Comparison of ENCODE assay signal across 13 cellular contexts in the genomic region with DNA sequence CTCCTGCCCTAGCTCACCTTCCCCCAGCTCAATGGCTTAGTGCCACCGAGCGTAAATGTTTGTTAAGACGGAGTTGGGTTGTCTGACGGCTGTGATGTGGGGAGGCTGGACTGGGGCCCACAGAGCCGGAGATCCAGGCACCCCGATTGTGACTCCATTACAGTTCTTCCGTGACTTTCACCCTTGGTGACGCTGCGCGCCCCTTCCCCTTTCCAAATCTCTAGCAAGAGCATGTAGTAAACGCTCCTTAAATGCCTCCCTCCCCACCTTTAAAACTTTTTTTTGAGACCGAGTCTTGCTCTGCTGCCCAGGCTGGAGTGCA. TPM values are rescaled to one million over a fixed set of nuclear protein-coding genes. Genes with fewer than 3 reads are reported as not detected.
DNase-seq lines count a peak whose midpoint lies in the region; ATAC-seq and TF ChIP-seq lines count a peak whose summit lies in the region.
"Had no signal": no experiment of that assay in that cellular context is flagged by ENCODE, and none has a peak within 500 bp of the region (broad histone marks: within the 10 kb centered on the region; RNA-seq: fewer than 3 reads in every experiment).

No MANE protein-coding gene starts in this region.

- H3K9me2 ChIP-seq in HCT116 (ENCODE audit: insufficient read depth): no peaks in the 10 kb centered on the region

- no TSS peak for BruUV-seq in HCT116 (replicated peaks; lab: Mats Ljungman, UMichigan)

- H2AFZ ChIP-seq in HCT116 (ENCODE audit: low read depth, low read length, poor library complexity, severe bottlenecking): no peak overlapping the region

- TF ChIP-seq RAD21 in HCT116 (IDR thresholded peaks at IDR 0.05; ENCODE audit: low read depth): no peak

- H3K79me2 ChIP-seq in HCT116 (ENCODE audit: insufficient read depth, low read length): peaks cover 7% of the 10 kb centered on the region; the same call in 1 of the 2 replicates

- no peaks in the 10 kb centered on the region for H4K20me1 ChIP-seq in HCT116 (ENCODE audit: insufficient read depth)

- H3K9ac ChIP-seq in HCT116 (ENCODE audit: low read length): peak overlapping the region; percentile 90

- ATAC-seq in HCT116: no peak
- ATAC-seq in upper lobe of left lung (ENCODE audit: low FRiP score in 2 of 2): no peak
- ATAC-seq: activated CD4-positive, CD25-positive, alpha-beta regulatory T cell treated with anti-CD3 and anti-CD28 coated beads, Interleukin-2, amount 50 U/mL, for 24 hours had no signal

- peak overlapping the region; percentile 98 for H3K4me2 ChIP-seq in HCT116 (ENCODE audit: low read length)

- intact Hi-C loops in HCT116 (cut with micrococcal nuclease) (loop anchor here (1.0 kb wide), 1 partner anchor 37 kb away; no protein-coding TSS in a partner anchor), breast epithelium (cut with DNase I; ENCODE audit: low total_unique reads) (no loop called here), tibial artery (cut with DNase I; ENCODE audit: low total_unique reads) (loop anchor here (5.0 kb wide), 1 partner anchor 255 kb away; a partner anchor contains a TSS)

- H3K4me1 ChIP-seq in HCT116 (ENCODE audit: control insufficient read depth in 1 of 2, insufficient read depth in 2 of 2, low read length in 2 of 2) (peaks cover 19 to 33% of the 10 kb centered on the region in 2 experiments), breast epithelium (peaks cover 0 to 7% of the 10 kb centered on the region in 2 donors), muscle layer of duodenum (ENCODE audit: control insufficient read depth in 1 of 2, insufficient read depth in 2 of 2, low read length in 2 of 2) (peaks cover 0 to 18% of the 10 kb centered on the region in 2 donors), tibial artery (peaks cover 0 to 24% (median 16%) of the 10 kb centered on the region in 4 donors), upper lobe of left lung (peaks cover 14 to 29% (median 19%) of the 10 kb centered on the region in 4 donors)

- DNase-seq in AG04450 (ENCODE audit: low read depth, low spot score) (no peak), HCT116 (ENCODE audit: low read depth, low spot score) (no peak), breast epithelium (ENCODE audit: low spot score in 2 of 2) (peak in 1 of 2 donors; percentile 43), tibial artery (no peak), hepatic stellate cell (ENCODE audit: low spot score) (no peak), upper lobe of left lung (no peak), GM19238 (ENCODE audit: insufficient read length, low spot score) (no peak)
- DNase-seq: left cardiac atrium; NCI-H69; stimulated activated CD4-positive, alpha-beta T cell treated with anti-CD3 and anti-CD28 coated beads, Interleukin-2, amount 100 ng/mL, for 24 hours had no signal

- TF ChIP-seq POLR2A in HCT116 (IDR thresholded peaks at IDR 0.05; ENCODE audit: borderline replicate concordance, extremely low read depth, insufficient read depth, insufficient read length) (no peak), breast epithelium (IDR thresholded peaks at IDR 0.05) (no peak), upper lobe of left lung (IDR thresholded peaks at IDR 0.05) (peak in 1 of 4 donors; percentile 12)

- H3K4me3 ChIP-seq in AG04450 (ENCODE audit: low read depth, low read length): peak overlapping the region; percentile 62; the same call in 1 of the 2 replicates
- H3K4me3 ChIP-seq in HCT116 (replicated peaks in 1 of 2; ENCODE audit: low read depth in 1 of 2, low read length in 2 of 2): peak overlapping the region; percentile 78 to 85
- peak overlapping the region in 2 of 3 donors; percentile 65 to 66 for H3K4me3 ChIP-seq in breast epithelium
- H3K4me3 ChIP-seq in muscle layer of duodenum (ENCODE audit: low read depth in 1 of 2, low read length in 2 of 2): peak overlapping the region; percentile 42 to 75
- no peak overlapping the region for H3K4me3 ChIP-seq in tibial artery
- peak overlapping the region in 2 of 4 donors; percentile 66 to 69 for H3K4me3 ChIP-seq in upper lobe of left lung

- 56 to 67% methylated on average over 12 of the region's 12 CpGs for WGBS in upper lobe of left lung, 2 donors

- H3K27ac ChIP-seq in AG04450 (ENCODE audit: low read depth, low read length) (no peak overlapping the region), HCT116 (ENCODE audit: low read depth, low read length) (peak overlapping the region; percentile 68), breast epithelium (peak overlapping the region in 1 of 2 donors; percentile 49), muscle layer of duodenum (ENCODE audit: low read length) (peak overlapping the region; percentile 72), tibial artery (no peak overlapping the region), upper lobe of left lung (no peak overlapping the region)

- peaks cover 11% of the 10 kb centered on the region for H3K27me3 ChIP-seq in AG04450 (ENCODE audit: control insufficient read depth, insufficient read depth, low read length)
- no peaks in the 10 kb centered on the region for H3K27me3 ChIP-seq in HCT116 (ENCODE audit: insufficient read depth, low read length)
- peaks cover 0 to 2% of the 10 kb centered on the region in 2 donors for H3K27me3 ChIP-seq in breast epithelium
- H3K27me3 ChIP-seq in muscle layer of duodenum (ENCODE audit: low read depth, low read length): no peaks in the 10 kb centered on the region
- H3K27me3 ChIP-seq in tibial artery: peaks cover 0 to 34% of the 10 kb centered on the region in 2 donors
- H3K27me3 ChIP-seq in upper lobe of left lung: no peaks in the 10 kb centered on the region

- H3K36me3 ChIP-seq in HCT116 (ENCODE audit: control insufficient read depth in 1 of 2, insufficient read depth in 2 of 2, low read length in 2 of 2): no peaks in the 10 kb centered on the region
- H3K36me3 ChIP-seq in breast epithelium: no peaks in the 10 kb centered on the region
- no peaks in the 10 kb centered on the region for H3K36me3 ChIP-seq in muscle layer of duodenum (ENCODE audit: control insufficient read depth in 1 of 2, insufficient read depth in 2 of 2, low read length in 2 of 2)
- no peaks in the 10 kb centered on the region for H3K36me3 ChIP-seq in tibial artery
- H3K36me3 ChIP-seq in upper lobe of left lung: no peaks in the 10 kb centered on the region

- TF ChIP-seq EP300 in upper lobe of left lung (IDR thresholded peaks at IDR 0.05): no peak

- H3K9me3 ChIP-seq in AG04450 (ENCODE audit: control insufficient read depth, insufficient read depth, low read length) (no peaks in the 10 kb centered on the region; the same call in 1 of the 2 replicates), HCT116 (ENCODE audit: control insufficient read depth in 1 of 2, insufficient read depth in 1 of 2, low read depth in 1 of 2, low read length in 2 of 2) (no peaks in the 10 kb centered on the region), breast epithelium (no peaks in the 10 kb centered on the region), muscle layer of duodenum (ENCODE audit: control insufficient read depth in 1 of 2, low read length in 2 of 2) (no peaks in the 10 kb centered on the region), tibial artery (no peaks in the 10 kb centered on the region), upper lobe of left lung (no peaks in the 10 kb centered on the region)

- TF ChIP-seq CTCF in AG04450 (IDR thresholded peaks at IDR 0.05; ENCODE audit: low read depth, low read length): no peak
- no peak for TF ChIP-seq CTCF in HCT116 (IDR thresholded peaks at IDR 0.05 in 2 of 3, conservative IDR thresholded peaks at IDR 0.05 in 1 of 3; ENCODE audit: borderline replicate concordance in 1 of 3, insufficient read depth in 1 of 3, low read depth in 2 of 3, low read length in 2 of 3)
- TF ChIP-seq CTCF in breast epithelium (IDR thresholded peaks at IDR 0.05): no peak
- no peak for TF ChIP-seq CTCF in tibial artery (IDR thresholded peaks at IDR 0.05)
- TF ChIP-seq CTCF in upper lobe of left lung (IDR thresholded peaks at IDR 0.05): no peak

- RAD21 ChIA-PET in HCT116 (lab: Charles Lee; ENCODE audit: low non-redundant PET in 1 of 2, low total read pairs in 2 of 2, uncharacterized antibody in 2 of 2, unreplicated experiment in 2 of 2): no interaction called here

- CTCF ChIA-PET in AG04450 (lab: Charles Lee) (no interaction called here), HCT116 (lab: Charles Lee) (interaction anchor here (1.3 to 1.9 kb wide), 2 partner anchors 14 to 46 kb away, joined by 3 to 5 read pairs; no protein-coding TSS in a partner anchor)

- POLR2A ChIA-PET in AG04450 (lab: Yijun Ruan, JAX): interaction anchor here (0.6 to 1.4 kb wide), 2 partner anchors 10 to 47 kb away, joined by 3 to 6 read pairs; no protein-coding TSS in a partner anchor
- POLR2A ChIA-PET in HCT116 (lab: Charles Lee): interaction anchor here (1.5 to 1.6 kb wide), 2 partner anchors 12 to 223 kb away, joined by 3 to 10 read pairs; a partner anchor contains a TSS

TF ChIP-seq in HCT116, 20 proteins besides CTCF, POLR2A, EP300 and RAD21 (continues in another document):
- no peak for TF ChIP-seq YY1 (IDR thresholded peaks at IDR 0.05; ENCODE audit: extremely low read depth, insufficient replicate concordance, low read depth, low read length)

RNA-seq across cellular contexts. Expression of a gene that starts 0.8 kb away (rescaled TPM):
- polyA plus RNA-seq in AG04450 (2011; rRNA removed): 0.84 and 1.1 TPM in 2 replicates
- 1.1 and 2.5 TPM in 2 replicates for polyA minus RNA-seq in AG04450 (2011; rRNA and poly(A)+ RNA removed)
- total RNA-seq in HCT116 (2021; ENCODE audit: unreplicated experiment) (53.9 TPM), breast epithelium (10 to 100 TPM in 2 of 3 donors, 1 to 10 TPM in 1; 4.3 to 17.4 (median 11.0) TPM), upper lobe of left lung (1 to 10 TPM; 2.0 to 7.8 (median 3.1) TPM)
- polyA plus RNA-seq in HCT116 (2012): 63.6 and 65.9 TPM in 2 replicates

RNA-seq across cellular contexts. Expression of a gene that starts 1.7 kb away (rescaled TPM):
- 0.40 TPM in 2 replicates for polyA plus RNA-seq in AG04450 (2011; rRNA removed)
- 0.48 and 0.55 TPM in 2 replicates for polyA minus RNA-seq in AG04450 (2011; rRNA and poly(A)+ RNA removed)
- total RNA-seq in HCT116 (2021; ENCODE audit: unreplicated experiment) (11.1 TPM), breast epithelium (1 to 10 TPM; 2.2 to 10.0 (median 5.9) TPM), upper lobe of left lung (10 to 100 TPM in 2 of 6 donors, 1 to 10 TPM in 4; 2.7 to 47.1 (median 6.8) TPM)
- 8.2 and 9.8 TPM in 2 replicates for polyA plus RNA-seq in HCT116 (2012)

RNA-seq across cellular contexts. Expression of a gene that starts 12.8 kb away (rescaled TPM):
- 14.5 and 17.5 TPM in 2 replicates for polyA plus RNA-seq in AG04450 (2011; rRNA removed)
- polyA minus RNA-seq in AG04450 (2011; rRNA and poly(A)+ RNA removed): 6.3 and 7.8 TPM in 2 replicates
- 48.8 TPM for total RNA-seq in HCT116 (2021; ENCODE audit: unreplicated experiment)
- polyA plus RNA-seq in HCT116 (2012): 25.7 and 32.1 TPM in 2 replicates
- 10 to 100 TPM; 27.7 to 32.8 (median 28.7) TPM for total RNA-seq in breast epithelium
- total RNA-seq in upper lobe of left lung: 10 to 100 TPM; 27.2 to 82.8 (median 37.5) TPM

RNA-seq across cellular contexts. Expression of a gene that starts 21.0 kb away (rescaled TPM):
- 5.6 and 7.5 TPM in 2 replicates for polyA plus RNA-seq in AG04450 (2011; rRNA removed)
- 3.3 and 5.7 TPM in 2 replicates for polyA minus RNA-seq in AG04450 (2011; rRNA and poly(A)+ RNA removed)
- 24.0 TPM for total RNA-seq in HCT116 (2021; ENCODE audit: unreplicated experiment)
- 15.9 and 17.1 TPM in 2 replicates for polyA plus RNA-seq in HCT116 (2012)
- total RNA-seq in breast epithelium: 1 to 10 TPM; 1.3 to 3.5 (median 2.1) TPM
- 10 to 100 TPM in 1 of 6 donors, 1 to 10 TPM in 4, under 1 TPM in 1; 0.89 to 11.5 (median 4.9) TPM for total RNA-seq in upper lobe of left lung
- total RNA-seq: dermis microvascular lymphatic vessel endothelial cell had no signal

RNA-seq across cellular contexts. Expression of a gene that starts 32.1 kb away (rescaled TPM):
- not detected in 2 replicates for polyA plus RNA-seq in AG04450 (2011; rRNA removed)
- polyA minus RNA-seq in AG04450 (2011; rRNA and poly(A)+ RNA removed): not detected in 2 replicates
- total RNA-seq in HCT116 (2021; ENCODE audit: unreplicated experiment) (not detected), breast epithelium (under 1 TPM in 2 of 3 donors, not detected in 1; 0.44 to 0.98 TPM), upper lobe of left lung (not detected)
- polyA plus RNA-seq in HCT116 (2012): 0.04 TPM in 1 of 2 replicates, not detected in the other
- total RNA-seq: dermis microvascular lymphatic vessel endothelial cell, left cardiac atrium had no signal

Comparison
In these comparisons a context has a peak if more than half of its experiments do, and no peak if none do; other contexts are left out.
1. H3K27ac ChIP-seq: peak in HCT116 (single experiment) and muscle layer of duodenum (single experiment); none in AG04450 (single experiment), tibial artery (0 of 2) and upper lobe of left lung (0 of 4).
2. H3K4me3 ChIP-seq: peak in AG04450 (single experiment), HCT116 (2 of 2), breast epithelium (2 of 3) and muscle layer of duodenum (2 of 2); none in tibial artery (0 of 2).